ENCODE assay signal across 12 cellular contexts in the genomic region with DNA sequence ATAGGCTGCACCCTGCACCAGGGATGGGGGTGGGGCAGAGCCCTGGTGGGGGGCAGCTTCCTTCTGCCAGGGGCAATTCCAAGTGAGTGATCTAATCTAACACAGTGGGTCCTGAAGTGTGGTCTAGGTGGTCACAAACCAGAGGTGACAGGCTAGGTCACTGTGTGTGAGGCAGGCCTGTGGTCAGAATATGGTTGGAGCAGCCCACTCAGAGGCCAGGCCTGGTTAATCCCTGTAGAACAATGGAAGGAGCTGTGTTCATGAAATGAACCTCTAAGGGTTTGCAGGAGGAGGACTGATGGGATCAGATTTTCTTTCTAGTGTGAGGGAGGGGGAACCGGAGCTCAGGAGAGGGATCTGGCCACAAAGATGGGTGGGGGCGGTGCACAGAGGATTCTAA. TPM values are rescaled to one million over a fixed set of nuclear protein-coding genes. Genes with fewer than 3 reads are reported as not detected.
A peak's percentile ranks its signal among the peaks of the same experiment; 100 is the strongest.
DNase-seq lines count a peak whose midpoint lies in the region; ATAC-seq and TF ChIP-seq lines count a peak whose summit lies in the region.
"Had no signal": no experiment of that assay in that cellular context is flagged by ENCODE, and none has a peak within 500 bp of the region (broad histone marks: within the 10 kb centered on the region; RNA-seq: fewer than 3 reads in every experiment).

No MANE protein-coding gene starts in this region.

- ATAC-seq in GM21423 (IDR thresholded peaks at IDR 0.05; ENCODE audit: unreplicated experiment): peak; percentile 3
- no peak for ATAC-seq in PC-3
- no peak for ATAC-seq in HG03520 (IDR thresholded peaks at IDR 0.05; ENCODE audit: unreplicated experiment)

- H4K20me1 ChIP-seq in PC-3 (ENCODE audit: low read length): no peaks in the 10 kb centered on the region

- peaks cover 0 to 2% (median 0%) of the 10 kb centered on the region in 7 donors for H3K9me3 Mint-ChIP-seq in CD14-positive monocyte
- H3K9me3 Mint-ChIP-seq in activated T-helper 2 cell treated with anti-CD3 and anti-CD28 coated beads, Interferon-gamma antibody, Interleukin-2, Interleukin-4, amounts not matched to agents 10 μg/mL and 5 μg/mL and 100 μg/mL, durations not matched to agents 14 hours and 24 hours and 36 hours: no peaks in the 10 kb centered on the region

- no peak overlapping the region for H3K9ac ChIP-seq in PC-3 (ENCODE audit: low read length)

- intact Hi-C loops in CD14-positive monocyte (cut with micrococcal nuclease) (loop anchor here (2.0 to 10.0 kb wide), 3 partner anchors 61 to 481 kb away; no protein-coding TSS in a partner anchor), PC-3 (cut with micrococcal nuclease) (no loop called here)
- intact Hi-C loops in activated T-helper 2 cell treated with anti-CD3 and anti-CD28 coated beads, Interferon-gamma antibody, Interleukin-2, Interleukin-4, amounts not matched to agents 10 μg/mL and 5 μg/mL and 100 μg/mL, durations not matched to agents 14 hours and 24 hours and 36 hours (cut with micrococcal nuclease): loop anchor here (1.0 to 10.0 kb wide), 2 partner anchors 61 to 151 kb away; no protein-coding TSS in a partner anchor

- no TSS peak for BruUV-seq in PC-3 (replicated peaks; lab: Mats Ljungman, UMichigan)

- no peaks in the 10 kb centered on the region for H3K9me3 ChIP-seq in PC-3 (ENCODE audit: low read length)
- H3K9me3 ChIP-seq: adrenal gland, stomach had no signal

- H3K79me2 ChIP-seq in PC-3 (ENCODE audit: low read length): no peaks in the 10 kb centered on the region

- TF ChIP-seq CTCF in CD14-positive monocyte (IDR thresholded peaks at IDR 0.05) (no peak), brain microvascular endothelial cell (IDR thresholded peaks at IDR 0.05; ENCODE audit: low read depth, low read length, missing control alignments) (no peak), PC-3 (conservative IDR thresholded peaks at IDR 0.05; ENCODE audit: low read depth, low read length) (no peak)

- H3K4me1 Mint-ChIP-seq in CD14-positive monocyte: peaks cover 39% of the 10 kb centered on the region
- peaks cover 24% of the 10 kb centered on the region for H3K4me1 Mint-ChIP-seq in activated T-helper 2 cell treated with anti-CD3 and anti-CD28 coated beads, Interferon-gamma antibody, Interleukin-2, Interleukin-4, amounts not matched to agents 10 μg/mL and 5 μg/mL and 100 μg/mL, durations not matched to agents 14 hours and 24 hours and 36 hours (ENCODE audit: low read depth)

- H3K9me2 ChIP-seq in PC-3 (replicated peaks; ENCODE audit: low read length): no peaks in the 10 kb centered on the region

- H2AFZ ChIP-seq in PC-3 (ENCODE audit: low read length): no peak overlapping the region

- H3K4me3 ChIP-seq in brain microvascular endothelial cell (ENCODE audit: low read depth, low read length): no peak overlapping the region
- no peak overlapping the region for H3K4me3 ChIP-seq in PC-3 (ENCODE audit: low read length)
- H3K4me3 ChIP-seq: adrenal gland, stomach had no signal

- CTCF ChIA-PET in PC-3 (lab: Charles Lee): no interaction called here

- H3K36me3 Mint-ChIP-seq in CD14-positive monocyte: no peaks in the 10 kb centered on the region
- H3K36me3 Mint-ChIP-seq in activated T-helper 2 cell treated with anti-CD3 and anti-CD28 coated beads, Interferon-gamma antibody, Interleukin-2, Interleukin-4, amounts not matched to agents 10 μg/mL and 5 μg/mL and 100 μg/mL, durations not matched to agents 14 hours and 24 hours and 36 hours (ENCODE audit: low read depth): no peaks in the 10 kb centered on the region

- no peak overlapping the region for H3K4me2 ChIP-seq in PC-3 (ENCODE audit: low read length)

- H3K4me3 Mint-ChIP-seq in CD14-positive monocyte: no peak overlapping the region
- H3K4me3 Mint-ChIP-seq in activated T-helper 2 cell treated with anti-CD3 and anti-CD28 coated beads, Interferon-gamma antibody, Interleukin-2, Interleukin-4, amounts not matched to agents 10 μg/mL and 5 μg/mL and 100 μg/mL, durations not matched to agents 14 hours and 24 hours and 36 hours (ENCODE audit: low read depth): no peak overlapping the region

- peaks cover 2 to 5% (median 2%) of the 10 kb centered on the region in 3 donors for H3K27me3 Mint-ChIP-seq in CD14-positive monocyte (ENCODE audit: low read depth in 3 of 3)
- H3K27me3 Mint-ChIP-seq in activated T-helper 2 cell treated with anti-CD3 and anti-CD28 coated beads, Interferon-gamma antibody, Interleukin-2, Interleukin-4, amounts not matched to agents 10 μg/mL and 5 μg/mL and 100 μg/mL, durations not matched to agents 14 hours and 24 hours and 36 hours (ENCODE audit: low read depth): peaks cover 22% of the 10 kb centered on the region

- H3K27ac Mint-ChIP-seq in CD14-positive monocyte: peak overlapping the region in 4 of 7 donors; percentile 43 to 75 (median 58)
- H3K27ac Mint-ChIP-seq in activated T-helper 2 cell treated with anti-CD3 and anti-CD28 coated beads, Interferon-gamma antibody, Interleukin-2, Interleukin-4, amounts not matched to agents 10 μg/mL and 5 μg/mL and 100 μg/mL, durations not matched to agents 14 hours and 24 hours and 36 hours: peak overlapping the region; percentile 75

- H3F3A ChIP-seq in PC-3 (ENCODE audit: low read length, unreplicated experiment): no peaks in the 10 kb centered on the region

- H3K4me1 ChIP-seq in PC-3 (ENCODE audit: insufficient read depth, low read length): no peaks in the 10 kb centered on the region

- H3K27ac ChIP-seq in brain microvascular endothelial cell: no peak overlapping the region
- H3K27ac ChIP-seq in PC-3 (ENCODE audit: low read length): no peak overlapping the region
- H3K27ac ChIP-seq: stomach had no signal

- POLR2A ChIA-PET in PC-3 (lab: Charles Lee; ENCODE audit: unreplicated experiment): no interaction called here

- in situ Hi-C loops in brain microvascular endothelial cell (cut with HindIII; ENCODE audit: low pct_ligation_motif_present, low sequenced_read_pairs): no loop called here

- no peaks in the 10 kb centered on the region for H3K36me3 ChIP-seq in brain microvascular endothelial cell (replicated peaks)
- H3K36me3 ChIP-seq in PC-3 (ENCODE audit: low read depth, low read length): no peaks in the 10 kb centered on the region
- H3K36me3 ChIP-seq: adrenal gland, stomach had no signal

- H3K27me3 ChIP-seq in brain microvascular endothelial cell (replicated peaks) (no peaks in the 10 kb centered on the region), PC-3 (ENCODE audit: low read length) (no peaks in the 10 kb centered on the region)
- H3K27me3 ChIP-seq: adrenal gland, stomach had no signal

- DNase-seq in CD14-positive monocyte (ENCODE audit: low spot score): no peak
- DNase-seq in activated T-helper 2 cell treated with anti-CD3 and anti-CD28 coated beads, Interferon-gamma antibody, Interleukin-2, Interleukin-4, amounts not matched to agents 10 μg/mL and 5 μg/mL and 100 μg/mL, durations not matched to agents 14 hours and 24 hours and 36 hours (ENCODE audit: low spot score): no peak
- peak; percentile 28 for DNase-seq in myocyte (ENCODE audit: low read depth)
- no peak for DNase-seq in NCI-H1417 (lab: John Stamatoyannopoulos, UW)
- no peak for DNase-seq in brain microvascular endothelial cell
- DNase-seq in PC-3: no peak
- DNase-seq: COR-L47, NCI-H1048 had no signal

RNA-seq across cellular contexts. Expression of a gene that starts 10.0 kb away (rescaled TPM):
- 100 to 1,000 TPM; 123 to 160 TPM for polyA plus RNA-seq in CD14-positive monocyte
- 45.4 and 51.1 TPM in 2 replicates for total RNA-seq in activated T-helper 2 cell treated with anti-CD3 and anti-CD28 coated beads, Interferon-gamma antibody, Interleukin-2, Interleukin-4, amounts not matched to agents 10 μg/mL and 5 μg/mL and 100 μg/mL, durations not matched to agents 14 hours and 24 hours and 36 hours
- 54.6 and 79.8 TPM in 2 replicates for total RNA-seq in myocyte
- 39.8 TPM for polyA plus RNA-seq in myocyte (2012)
- total RNA-seq in PC-3 (2014; rRNA removed): not detected in 2 replicates

RNA-seq across cellular contexts. Expression of a gene that starts 35.8 kb away (rescaled TPM):
- 1 to 10 TPM; 3.4 to 4.1 TPM for polyA plus RNA-seq in CD14-positive monocyte
- 18.4 and 19.6 TPM in 2 replicates for total RNA-seq in activated T-helper 2 cell treated with anti-CD3 and anti-CD28 coated beads, Interferon-gamma antibody, Interleukin-2, Interleukin-4, amounts not matched to agents 10 μg/mL and 5 μg/mL and 100 μg/mL, durations not matched to agents 14 hours and 24 hours and 36 hours
- total RNA-seq in myocyte: 0.11 and 0.31 TPM in 2 replicates
- polyA plus RNA-seq in myocyte (2012): not detected
- total RNA-seq in PC-3 (2014; rRNA removed): not detected in 2 replicates

Comparison
In these comparisons a context has a peak if more than half of its experiments do, and no peak if none do; other contexts are left out.
1. RNA of a gene that starts 10.0 kb away (total RNA-seq): 54.6 to 79.8 TPM in myocyte and 45.4 to 51.1 TPM in activated T-helper 2 cell treated with anti-CD3 and anti-CD28 coated beads, Interferon-gamma antibody, Interleukin-2, Interleukin-4, amounts not matched to agents 10 μg/mL and 5 μg/mL and 100 μg/mL, durations not matched to agents 14 hours and 24 hours and 36 hours; not detected in PC-3; every median in the first group is over 10 times any median in the second.
2. RNA of a gene that starts 35.8 kb away (total RNA-seq): 18.4 to 19.6 TPM in activated T-helper 2 cell treated with anti-CD3 and anti-CD28 coated beads, Interferon-gamma antibody, Interleukin-2, Interleukin-4, amounts not matched to agents 10 μg/mL and 5 μg/mL and 100 μg/mL, durations not matched to agents 14 hours and 24 hours and 36 hours; 0.11 to 0.31 TPM in myocyte and not detected in PC-3; every median in the first group is over 10 times any median in the second.